ENCODE assay signal across 1 cellular context in genomic region chr3:115706311-115706829, GRCh38.
A peak's percentile ranks its signal among the peaks of the same experiment; 100 is the strongest.
TF ChIP-seq lines count a peak whose summit lies in the region.

No MANE protein-coding gene starts in this region.

TF ChIP-seq in HepG2, 621 proteins besides CTCF, POLR2A, EP300 and RAD21 (continued from another document and continues in another):
- TF ChIP-seq HNF1B (CRISPR knock-in tag; IDR thresholded peaks at IDR 0.05): no peak
- no peak for TF ChIP-seq ZFP90 (CRISPR knock-in tag; IDR thresholded peaks at IDR 0.05; ENCODE audit: borderline replicate concordance)
- no peak for TF ChIP-seq REL (CRISPR knock-in tag; conservative IDR thresholded peaks at IDR 0.05)
- TF ChIP-seq ZNF260 (CRISPR knock-in tag; IDR thresholded peaks at IDR 0.05; ENCODE audit: borderline replicate concordance, low read depth): no peak
- TF ChIP-seq MTF1 (CRISPR knock-in tag; IDR thresholded peaks at IDR 0.05): no peak
- TF ChIP-seq, protein P1, sequence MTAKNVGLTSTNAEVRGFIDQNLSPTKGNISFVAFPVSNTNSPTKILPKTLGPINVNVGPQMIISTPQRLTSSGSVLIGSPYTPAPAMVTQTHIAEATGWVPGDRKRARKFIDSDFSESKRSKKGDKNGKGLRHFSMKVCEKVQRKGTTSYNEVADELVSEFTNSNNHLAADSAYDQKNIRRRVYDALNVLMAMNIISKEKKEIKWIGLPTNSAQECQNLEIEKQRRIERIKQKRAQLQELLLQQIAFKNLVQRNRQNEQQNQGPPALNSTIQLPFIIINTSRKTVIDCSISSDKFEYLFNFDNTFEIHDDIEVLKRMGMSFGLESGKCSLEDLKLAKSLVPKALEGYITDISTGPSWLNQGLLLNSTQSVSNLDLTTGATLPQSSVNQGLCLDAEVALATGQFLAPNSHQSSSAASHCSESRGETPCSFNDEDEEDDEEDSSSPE (CRISPR knock-in tag; IDR thresholded peaks at IDR 0.05): no peak
- no peak for TF ChIP-seq GABPA (IDR thresholded peaks at IDR 0.05; ENCODE audit: low read depth, low read length)
- no peak for TF ChIP-seq GABPA (CRISPR knock-in tag; IDR thresholded peaks at IDR 0.05; ENCODE audit: low read depth)
- no peak for TF ChIP-seq MXD1 (CRISPR knock-in tag; IDR thresholded peaks at IDR 0.05)
- TF ChIP-seq ZNF503 (CRISPR knock-in tag; IDR thresholded peaks at IDR 0.05): no peak
- no peak for TF ChIP-seq ZNF790 (CRISPR knock-in tag; IDR thresholded peaks at IDR 0.05; ENCODE audit: borderline replicate concordance)
- TF ChIP-seq MAFF (IDR thresholded peaks at IDR 0.05; ENCODE audit: low read depth, low read length): peak; percentile 48; the same call in 1 of the 2 replicates
- no peak for TF ChIP-seq ZNF841 (CRISPR knock-in tag; IDR thresholded peaks at IDR 0.05; ENCODE audit: borderline replicate concordance)
- peak; percentile 78 for TF ChIP-seq NCOA2 (CRISPR knock-in tag; IDR thresholded peaks at IDR 0.05)
- no peak for TF ChIP-seq ZNF75D (CRISPR knock-in tag; IDR thresholded peaks at IDR 0.05; ENCODE audit: borderline replicate concordance)
- peak; percentile 72 for TF ChIP-seq CREM (IDR thresholded peaks at IDR 0.05)
- no peak for TF ChIP-seq CREM (CRISPR knock-in tag; IDR thresholded peaks at IDR 0.05)
- TF ChIP-seq, protein P2, sequence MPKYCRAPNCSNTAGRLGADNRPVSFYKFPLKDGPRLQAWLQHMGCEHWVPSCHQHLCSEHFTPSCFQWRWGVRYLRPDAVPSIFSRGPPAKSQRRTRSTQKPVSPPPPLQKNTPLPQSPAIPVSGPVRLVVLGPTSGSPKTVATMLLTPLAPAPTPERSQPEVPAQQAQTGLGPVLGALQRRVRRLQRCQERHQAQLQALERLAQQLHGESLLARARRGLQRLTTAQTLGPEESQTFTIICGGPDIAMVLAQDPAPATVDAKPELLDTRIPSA (CRISPR knock-in tag; IDR thresholded peaks at IDR 0.05; ENCODE audit: borderline replicate concordance): no peak
- no peak for TF ChIP-seq HNRNPUL1 (IDR thresholded peaks at IDR 0.05; ENCODE audit: low read depth, low read length)
- no peak for TF ChIP-seq RFXANK (CRISPR knock-in tag; IDR thresholded peaks at IDR 0.05)
- no peak for TF ChIP-seq ZNF543 (CRISPR knock-in tag; IDR thresholded peaks at IDR 0.05)
- TF ChIP-seq ZNF879 (CRISPR knock-in tag; IDR thresholded peaks at IDR 0.05): no peak
- TF ChIP-seq E2F2 (CRISPR knock-in tag; IDR thresholded peaks at IDR 0.05; ENCODE audit: borderline replicate concordance): no peak
- no peak for TF ChIP-seq MAF1 (CRISPR knock-in tag; IDR thresholded peaks at IDR 0.05; ENCODE audit: borderline replicate concordance)
- 0 out of 2 replicates have a peak, but pooled peaks have one; percentile 56 for TF ChIP-seq JUN (CRISPR knock-in tag; IDR thresholded peaks at IDR 0.05)
- no peak for TF ChIP-seq KLF9 (CRISPR knock-in tag; IDR thresholded peaks at IDR 0.05; ENCODE audit: low read depth)
- no peak for TF ChIP-seq ZNF24 (IDR thresholded peaks at IDR 0.05)
- TF ChIP-seq, protein P3, sequence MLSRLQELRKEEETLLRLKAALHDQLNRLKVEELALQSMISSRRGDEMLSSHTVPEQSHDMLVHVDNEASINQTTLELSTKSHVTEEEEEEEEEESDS (CRISPR knock-in tag; IDR thresholded peaks at IDR 0.05; ENCODE audit: borderline replicate concordance): no peak
- TF ChIP-seq MBD4 (IDR thresholded peaks at IDR 0.05; ENCODE audit: borderline replicate concordance, low read length): no peak; the same call in 1 of the 2 replicates
- TF ChIP-seq TBL1XR1 (IDR thresholded peaks at IDR 0.05; ENCODE audit: borderline replicate concordance, low read length, partially characterized antibody): no peak
- no peak for TF ChIP-seq HES4 (CRISPR knock-in tag; IDR thresholded peaks at IDR 0.05; ENCODE audit: borderline replicate concordance)
- no peak for TF ChIP-seq TGIF2 (CRISPR knock-in tag; IDR thresholded peaks at IDR 0.05)
- TF ChIP-seq ZIK1 (CRISPR knock-in tag; IDR thresholded peaks at IDR 0.05; ENCODE audit: borderline replicate concordance, low read depth): no peak
- TF ChIP-seq HOXA3 (CRISPR knock-in tag; IDR thresholded peaks at IDR 0.05): no peak
- no peak for TF ChIP-seq DDIT3 (CRISPR knock-in tag; IDR thresholded peaks at IDR 0.05)
- no peak for TF ChIP-seq IKZF1 (IDR thresholded peaks at IDR 0.05)
- TF ChIP-seq, protein P4, sequence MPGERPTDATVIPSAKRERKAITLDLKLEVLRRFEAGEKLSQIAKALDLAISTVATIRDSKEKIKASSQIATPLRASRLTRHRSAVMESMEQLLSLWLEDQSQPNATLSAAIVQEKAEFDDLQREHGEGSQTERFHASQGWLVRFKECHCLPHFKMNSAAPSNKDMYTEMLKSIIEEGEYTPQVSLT (CRISPR knock-in tag; IDR thresholded peaks at IDR 0.05; ENCODE audit: borderline replicate concordance, low read depth): no peak
- TF ChIP-seq ISL2 (CRISPR knock-in tag; IDR thresholded peaks at IDR 0.05): peak; percentile 70
- no peak for TF ChIP-seq ZNF251 (CRISPR knock-in tag; IDR thresholded peaks at IDR 0.05)
- TF ChIP-seq, protein P5, sequence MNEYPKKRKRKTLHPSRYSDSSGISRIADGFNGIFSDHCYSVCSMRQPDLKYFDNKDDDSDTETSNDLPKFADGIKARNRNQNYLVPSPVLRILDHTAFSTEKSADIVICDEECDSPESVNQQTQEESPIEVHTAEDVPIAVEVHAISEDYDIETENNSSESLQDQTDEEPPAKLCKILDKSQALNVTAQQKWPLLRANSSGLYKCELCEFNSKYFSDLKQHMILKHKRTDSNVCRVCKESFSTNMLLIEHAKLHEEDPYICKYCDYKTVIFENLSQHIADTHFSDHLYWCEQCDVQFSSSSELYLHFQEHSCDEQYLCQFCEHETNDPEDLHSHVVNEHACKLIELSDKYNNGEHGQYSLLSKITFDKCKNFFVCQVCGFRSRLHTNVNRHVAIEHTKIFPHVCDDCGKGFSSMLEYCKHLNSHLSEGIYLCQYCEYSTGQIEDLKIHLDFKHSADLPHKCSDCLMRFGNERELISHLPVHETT (CRISPR knock-in tag; conservative IDR thresholded peaks at IDR 0.05): no peak
- no peak for TF ChIP-seq ZNF407 (CRISPR knock-in tag; IDR thresholded peaks at IDR 0.05; ENCODE audit: not compliant biosample characterization)
- TF ChIP-seq, protein P6, sequence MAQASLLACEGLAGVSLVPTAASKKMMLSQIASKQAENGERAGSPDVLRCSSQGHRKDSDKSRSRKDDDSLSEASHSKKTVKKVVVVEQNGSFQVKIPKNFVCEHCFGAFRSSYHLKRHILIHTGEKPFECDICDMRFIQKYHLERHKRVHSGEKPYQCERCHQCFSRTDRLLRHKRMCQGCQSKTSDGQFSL (CRISPR knock-in tag; IDR thresholded peaks at IDR 0.05): no peak
- TF ChIP-seq ISX (CRISPR knock-in tag; conservative IDR thresholded peaks at IDR 0.05): no peak
- no peak for TF ChIP-seq ZNF652 (CRISPR knock-in tag; IDR thresholded peaks at IDR 0.05; ENCODE audit: borderline replicate concordance, low read depth)
- TF ChIP-seq KLF16 (CRISPR knock-in tag; IDR thresholded peaks at IDR 0.05): no peak
- peak; percentile 57; the same call in 1 of the 2 replicates for TF ChIP-seq ZMYM4 (CRISPR knock-in tag; IDR thresholded peaks at IDR 0.05)
- no peak for TF ChIP-seq JARID2 (CRISPR knock-in tag; IDR thresholded peaks at IDR 0.05; ENCODE audit: insufficient replicate concordance)
- no peak for TF ChIP-seq ZNF776 (CRISPR knock-in tag; IDR thresholded peaks at IDR 0.05)
- no peak for TF ChIP-seq ZNF317 (CRISPR knock-in tag; IDR thresholded peaks at IDR 0.05)
- no peak for TF ChIP-seq HMG20B (CRISPR knock-in tag; conservative IDR thresholded peaks at IDR 0.05)
- TF ChIP-seq RELA (CRISPR knock-in tag; IDR thresholded peaks at IDR 0.05): no peak
- no peak for TF ChIP-seq ZNF775 (CRISPR knock-in tag; IDR thresholded peaks at IDR 0.05; ENCODE audit: borderline replicate concordance)
- no peak for TF ChIP-seq MYNN (CRISPR knock-in tag; IDR thresholded peaks at IDR 0.05; ENCODE audit: low read depth)
- TF ChIP-seq ZNF354B (CRISPR knock-in tag; IDR thresholded peaks at IDR 0.05): no peak
- TF ChIP-seq FLYWCH1 (CRISPR knock-in tag; IDR thresholded peaks at IDR 0.05): no peak
- TF ChIP-seq YEATS2 (CRISPR knock-in tag; IDR thresholded peaks at IDR 0.05; ENCODE audit: borderline replicate concordance): no peak
